Comparison of ENCODE assay signal across 16 cellular contexts in the genomic region with DNA sequence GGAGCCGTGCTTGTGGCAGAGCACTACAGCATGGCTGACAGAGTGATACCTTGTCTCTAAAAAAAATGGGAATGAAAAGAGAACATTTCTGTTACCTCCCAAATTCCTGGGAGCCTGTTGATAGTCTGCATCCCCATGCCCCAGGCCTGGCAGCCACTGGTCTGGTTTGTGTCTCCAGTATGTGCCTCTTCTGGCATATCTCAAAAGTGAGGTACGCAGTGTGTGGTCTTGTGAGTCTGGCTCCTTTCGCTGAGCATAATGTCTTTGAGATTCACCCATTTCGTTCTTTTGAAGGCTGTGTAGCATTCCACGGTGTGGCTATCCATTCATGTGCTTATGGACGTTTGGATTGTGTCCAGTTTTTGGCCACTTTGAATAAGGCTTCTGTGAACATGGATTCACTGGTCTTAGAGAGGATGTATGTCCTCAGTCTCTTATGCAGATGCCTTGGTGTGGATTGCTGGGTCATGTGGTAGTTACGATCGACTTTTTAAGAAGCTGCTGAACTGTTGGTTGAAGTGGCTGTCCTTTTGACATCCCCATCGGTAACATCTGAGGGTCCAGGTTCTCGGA. TPM values are rescaled to one million over a fixed set of nuclear protein-coding genes. Genes with fewer than 3 reads are reported as not detected.
DNase-seq lines count a peak whose midpoint lies in the region; ATAC-seq and TF ChIP-seq lines count a peak whose summit lies in the region.
"Had no signal": no experiment of that assay in that cellular context is flagged by ENCODE, and none has a peak within 500 bp of the region (broad histone marks: within the 10 kb centered on the region; RNA-seq: fewer than 3 reads in every experiment).

No MANE protein-coding gene starts in this region.

- H4K8ac ChIP-seq in trophoblast cell (ENCODE audit: low read depth, low read length): no peak overlapping the region

- H3K4me3 ChIP-seq in BLaER1 treated with 17β-estradiol and CSF1 and Interleukin-3, amounts not matched to agents 10 nM and 100 nM: no peak overlapping the region
- no peak overlapping the region for H3K4me3 ChIP-seq in trophoblast cell (ENCODE audit: low read depth, low read length)
- H3K4me3 ChIP-seq: GM23338, K562 had no signal

- H3K9me3 Mint-ChIP-seq in activated naive CD4-positive, alpha-beta T cell treated with anti-CD3 and anti-CD28 coated beads, Interleukin-2, amount 50 U/mL, for 72 hours: no peaks in the 10 kb centered on the region
- H3K9me3 Mint-ChIP-seq: CD4-positive, CD25-positive, alpha-beta regulatory T cell; GM23338 had no signal

- no peak overlapping the region for H3K14ac ChIP-seq in trophoblast cell (ENCODE audit: low read length)

- no peak overlapping the region for H3K18ac ChIP-seq in trophoblast cell (ENCODE audit: low read length)

- DNase-seq in SK-MEL-5 (ENCODE audit: low read depth, low spot score) (peak; percentile 57), epidermal melanocyte (ENCODE audit: insufficient read length, low spot score) (peak; percentile 32), trophoblast cell (no peak), GM10266 (ENCODE audit: extremely low spot score) (no peak)
- no peak for DNase-seq in activated naive CD4-positive, alpha-beta T cell treated with anti-CD3 and anti-CD28 coated beads, Interleukin-2, amount 50 U/mL, for 72 hours (ENCODE audit: low spot score in 2 of 2)
- DNase-seq: 8988T; C1 segment of cervical spinal cord; CD4-positive, CD25-positive, alpha-beta regulatory T cell; DMS79 treated with DMSO at 0.1 percent for 48 hours; HCEC 1CT; IMR-90 had no signal

- peak overlapping the region in 9 of 11 experiments; percentile 57 to 84 (median 70); a peak in 17 of 22 replicates for H3K4me2 ChIP-seq in BLaER1 treated with 17β-estradiol and CSF1 and Interleukin-3, amounts not matched to agents 10 nM and 100 nM
- no peak overlapping the region for H3K4me2 ChIP-seq in trophoblast cell (ENCODE audit: low read length)
- H3K4me2 ChIP-seq: GM23338 had no signal

- peaks cover 8% of the 10 kb centered on the region for H3K79me1 ChIP-seq in trophoblast cell (ENCODE audit: low read length)

- H2AK5ac ChIP-seq in trophoblast cell (ENCODE audit: low read length): no peak overlapping the region

- H2BK12ac ChIP-seq in trophoblast cell (ENCODE audit: low read length): no peak overlapping the region

- TF ChIP-seq CTCF in GM10266 (IDR thresholded peaks at IDR 0.05; ENCODE audit: control insufficient read depth, insufficient read depth, low read depth, missing control alignments): no peak

- H3K27ac Mint-ChIP-seq in activated naive CD4-positive, alpha-beta T cell treated with anti-CD3 and anti-CD28 coated beads, Interleukin-2, amount 50 U/mL, for 72 hours: no peak overlapping the region
- H3K27ac Mint-ChIP-seq: GM23338 had no signal

- H3K36me3 Mint-ChIP-seq in activated naive CD4-positive, alpha-beta T cell treated with anti-CD3 and anti-CD28 coated beads, Interleukin-2, amount 50 U/mL, for 72 hours: peaks cover 13 to 15% of the 10 kb centered on the region in 2 donors

- H4K20me1 ChIP-seq in BLaER1 treated with 17β-estradiol and CSF1 and Interleukin-3, amounts not matched to agents 10 nM and 100 nM: peaks cover 0 to 61% (median 15%) of the 10 kb centered on the region in 11 experiments; a peak in 14 of 22 replicates

- no peak overlapping the region for H2BK120ac ChIP-seq in trophoblast cell (ENCODE audit: insufficient read depth, low read length, poor library complexity)

- no peak for ATAC-seq in GM21360 (IDR thresholded peaks at IDR 0.05; ENCODE audit: unreplicated experiment)
- ATAC-seq in activated naive CD4-positive, alpha-beta T cell treated with anti-CD3 and anti-CD28 coated beads, Interleukin-2, amount 50 U/mL, for 72 hours: no peak
- ATAC-seq: GM23338, K562 had no signal

- no peaks in the 10 kb centered on the region for H3K9me3 ChIP-seq in BLaER1 treated with 17β-estradiol and CSF1 and Interleukin-3, amounts not matched to agents 10 nM and 100 nM (replicated peaks in 1 of 11)
- peaks cover 2% of the 10 kb centered on the region for H3K9me3 ChIP-seq in trophoblast cell (ENCODE audit: insufficient read depth, low read depth, low read length)

- H2AFZ ChIP-seq in trophoblast cell (ENCODE audit: insufficient read depth, low read length, poor library complexity): no peak overlapping the region
- H2AFZ ChIP-seq: GM23338 had no signal

- no CpG with 5 or more reads among the region's 10 CpGs for whole genome bisulfite sequencing in trophoblast cell (ENCODE audit: extremely low coverage, insufficient coverage, insufficient read length)

- no peak overlapping the region for H3K4ac ChIP-seq in trophoblast cell (ENCODE audit: low read depth, low read length)

- no peak overlapping the region for H3K9ac ChIP-seq in BLaER1 treated with 17β-estradiol and CSF1 and Interleukin-3, amounts not matched to agents 10 nM and 100 nM
- no peak overlapping the region for H3K9ac ChIP-seq in trophoblast cell (ENCODE audit: low read length)

- no peak overlapping the region for H3K23ac ChIP-seq in trophoblast cell (ENCODE audit: low read length)

- H3K4me1 ChIP-seq in BLaER1 treated with 17β-estradiol and CSF1 and Interleukin-3, amounts not matched to agents 10 nM and 100 nM: peaks cover 29 to 84% (median 78%) of the 10 kb centered on the region in 10 experiments
- peaks cover 20 to 42% of the 10 kb centered on the region in 2 experiments for H3K4me1 ChIP-seq in trophoblast cell (ENCODE audit: control insufficient read depth in 1 of 2, insufficient read depth in 2 of 2, low read length in 2 of 2)

- 0 out of 22 replicates have a peak overlapping the region, but pooled peaks of 2 of the 11 experiments have one; percentile 18 to 48 for H3K27ac ChIP-seq in BLaER1 treated with 17β-estradiol and CSF1 and Interleukin-3, amounts not matched to agents 10 nM and 100 nM
- peak overlapping the region; percentile 28 for H3K27ac ChIP-seq in trophoblast cell (ENCODE audit: low read depth, low read length)
- H3K27ac ChIP-seq: HL-60 had no signal

- peaks cover 0 to 15% (median 0%) of the 10 kb centered on the region in 11 experiments; a peak in 3 of 22 replicates for H3K27me3 ChIP-seq in BLaER1 treated with 17β-estradiol and CSF1 and Interleukin-3, amounts not matched to agents 10 nM and 100 nM
- H3K27me3 ChIP-seq in trophoblast cell (ENCODE audit: insufficient read depth, low read length): no peaks in the 10 kb centered on the region

- peaks cover 2% of the 10 kb centered on the region for H3K79me2 ChIP-seq in trophoblast cell (ENCODE audit: control insufficient read depth, insufficient read depth, low read length, poor library complexity)

- in situ Hi-C loops in SK-MEL-5 (cut with HindIII; ENCODE audit: low pct_unique_long_range_greater_than_20kb, low sequenced_read_pairs): no loop called here

- H3K36me3 ChIP-seq in BLaER1 treated with 17β-estradiol and CSF1 and Interleukin-3, amounts not matched to agents 10 nM and 100 nM: peaks cover 55 to 92% (median 83%) of the 10 kb centered on the region in 11 experiments
- H3K36me3 ChIP-seq in trophoblast cell (ENCODE audit: control insufficient read depth in 1 of 2, insufficient read depth in 2 of 2, low read length in 2 of 2): peaks cover 47 to 55% of the 10 kb centered on the region in 2 experiments

- H2BK5ac ChIP-seq in trophoblast cell (ENCODE audit: low read depth, low read length, poor library complexity): no peak overlapping the region

- H4K12ac ChIP-seq in trophoblast cell (ENCODE audit: low read depth, low read length): no peak overlapping the region

- H4K91ac ChIP-seq in trophoblast cell (ENCODE audit: low read depth, low read length): no peak overlapping the region

RNA-seq across cellular contexts. Expression of a gene that starts 39.1 kb away (rescaled TPM):
- 53.5 and 56.6 TPM in 2 replicates for total RNA-seq in SK-MEL-5 (2014; rRNA removed; shearing (Covaris generic))
- polyA plus RNA-seq in SK-MEL-5 (2015; cell fraction: cytosol; rRNA removed): 53.7 and 70.5 TPM in 2 replicates
- 422 and 434 TPM in 2 replicates for polyA plus RNA-seq in SK-MEL-5 (2015; cell fraction: nucleus; rRNA removed)
- polyA plus RNA-seq in trophoblast cell (2013): 32.7 and 33.3 TPM in 2 replicates
- 10 to 100 TPM; 33.7 to 80.2 TPM for total RNA-seq in activated naive CD4-positive, alpha-beta T cell treated with anti-CD3 and anti-CD28 coated beads, Interleukin-2, amount 50 U/mL, for 72 hours

RNA-seq across cellular contexts. Expression of a gene that starts 39.2 kb away (rescaled TPM):
- total RNA-seq in SK-MEL-5 (2014; rRNA removed; shearing (Covaris generic)): 20.2 and 21.9 TPM in 2 replicates
- polyA plus RNA-seq in SK-MEL-5 (2015; cell fraction: cytosol; rRNA removed): 10.6 and 11.3 TPM in 2 replicates
- 24.9 and 25.0 TPM in 2 replicates for polyA plus RNA-seq in SK-MEL-5 (2015; cell fraction: nucleus; rRNA removed)
- 8.8 and 9.9 TPM in 2 replicates for polyA plus RNA-seq in trophoblast cell (2013)
- 10 to 100 TPM; 21.4 to 29.6 TPM for total RNA-seq in activated naive CD4-positive, alpha-beta T cell treated with anti-CD3 and anti-CD28 coated beads, Interleukin-2, amount 50 U/mL, for 72 hours

Comparison
In these comparisons a context has a peak if more than half of its experiments do, and no peak if none do; other contexts are left out.
1. DNase-seq: peak in SK-MEL-5 (single experiment) and epidermal melanocyte (single experiment); none in trophoblast cell (0 of 2), activated naive CD4-positive, alpha-beta T cell treated with anti-CD3 and anti-CD28 coated beads, Interleukin-2, amount 50 U/mL, for 72 hours (0 of 2) and GM10266 (single experiment).